In genomic region chr14:92310776-92311375, GRCh38 we compare ENCODE assay signal across 19 cellular contexts. TPM values are rescaled to one million over a fixed set of nuclear protein-coding genes. Genes with fewer than 3 reads are reported as not detected.
"Had no signal": no experiment of that assay in that cellular context is flagged by ENCODE, and none has a peak within 500 bp of the region (broad histone marks: within the 10 kb centered on the region; RNA-seq: fewer than 3 reads in every experiment).

No MANE protein-coding gene starts in this region.

- ATAC-seq: activated T-helper 17 cell treated with anti-CD3 and anti-CD28 coated beads, Interleukin-2, amount 50 U/mL, for 72 hours; gastrocnemius medialis; heart left ventricle; left colon; sciatic nerve; upper lobe of right lung had no signal

- H3K27me3 Mint-ChIP-seq: activated T-helper 17 cell treated with anti-CD3 and anti-CD28 coated beads, Interleukin-2, amount 50 U/mL, for 72 hours had no signal

- H3K4me1 Mint-ChIP-seq: activated T-helper 17 cell treated with anti-CD3 and anti-CD28 coated beads, Interleukin-2, amount 50 U/mL, for 72 hours; endodermal cell; naive B cell had no signal

- H3K4me3 Mint-ChIP-seq: activated T-helper 17 cell treated with anti-CD3 and anti-CD28 coated beads, Interleukin-2, amount 50 U/mL, for 72 hours; endodermal cell; naive B cell; neural progenitor cell; stimulated activated naive CD8-positive, alpha-beta T cell treated with anti-CD3 and anti-CD28 coated beads, Interleukin-15, Interleukin-2, amounts not matched to agents 100 ng/mL and 50 ng/mL, for 24 hours had no signal

- DNase-seq: activated CD4-positive, CD25-positive, alpha-beta regulatory T cell treated with anti-CD3 and anti-CD28 coated beads, Interleukin-2, amount 50 U/mL, for 72 hours; activated naive CD4-positive, alpha-beta T cell treated with Interleukin-2 at 50 U/mL for 16 hours; aorta; cerebellar nuclear complex; endodermal cell; gastrocnemius medialis; heart left ventricle; left colon; naive B cell; ovary; spleen; T1000; testis; upper lobe of right lung had no signal

- H3K36me3 Mint-ChIP-seq: naive B cell, neural progenitor cell had no signal

- H3K9me3 Mint-ChIP-seq: activated T-helper 17 cell treated with anti-CD3 and anti-CD28 coated beads, Interleukin-2, amount 50 U/mL, for 72 hours; endodermal cell; stimulated activated naive CD8-positive, alpha-beta T cell treated with anti-CD3 and anti-CD28 coated beads, Interleukin-15, Interleukin-2, amounts not matched to agents 100 ng/mL and 50 ng/mL, for 24 hours had no signal

- H3K27ac Mint-ChIP-seq: activated T-helper 17 cell treated with anti-CD3 and anti-CD28 coated beads, Interleukin-2, amount 50 U/mL, for 72 hours; endodermal cell; neural progenitor cell; stimulated activated naive CD8-positive, alpha-beta T cell treated with anti-CD3 and anti-CD28 coated beads, Interleukin-15, Interleukin-2, amounts not matched to agents 100 ng/mL and 50 ng/mL, for 24 hours had no signal

RNA-seq across cellular contexts. Expression of gene SLC24A4, which starts 12.1 kb away (rescaled TPM):
- total RNA-seq: activated T-helper 17 cell treated with anti-CD3 and anti-CD28 coated beads, Interleukin-2, amount 50 U/mL, for 72 hours; epithelial cell of proximal tubule had no signal
